8 cellular contexts compared by ENCODE assay signal in genomic region chr1:38005195-38006007, GRCh38. TPM values are rescaled to one million over a fixed set of nuclear protein-coding genes. Genes with fewer than 3 reads are reported as not detected.
DNase-seq lines count a peak whose midpoint lies in the region; ATAC-seq and TF ChIP-seq lines count a peak whose summit lies in the region.

TSS of gene FHL3 (minus strand) at chr1:38005514. CDS start at chr1:37999412, 6,102 bp downstream.

- H3K27me3 ChIP-seq in DND-41 (ENCODE audit: insufficient read depth, low read length, poor library complexity) (no peaks in the 10 kb centered on the region), body of pancreas (no peaks in the 10 kb centered on the region), skeletal muscle tissue (ENCODE audit: control insufficient read depth in 3 of 3, insufficient read depth in 3 of 3, low read length in 3 of 3) (no peaks in the 10 kb centered on the region)

- H3K4me1 ChIP-seq in DND-41 (ENCODE audit: insufficient read depth, low read length) (peaks cover 27% of the 10 kb centered on the region), body of pancreas (peaks cover 24% of the 10 kb centered on the region), skeletal muscle tissue (ENCODE audit: control insufficient read depth in 3 of 3, insufficient read depth in 3 of 3, low read length in 3 of 3) (peaks cover 63 to 80% (median 78%) of the 10 kb centered on the region in 3 donors)

- intact Hi-C loops in body of pancreas (cut with DNase I): no loop called here

- H3K9me3 ChIP-seq in DND-41 (ENCODE audit: insufficient read depth, low read length, severe bottlenecking) (no peaks in the 10 kb centered on the region), body of pancreas (no peaks in the 10 kb centered on the region), iPS-18c (ENCODE audit: control insufficient read depth, insufficient read depth, low read length) (peaks cover 2% of the 10 kb centered on the region), skeletal muscle tissue (ENCODE audit: control insufficient read depth in 3 of 3, low read length in 3 of 3) (no peaks in the 10 kb centered on the region)

- H3K36me3 ChIP-seq in DND-41 (ENCODE audit: insufficient read depth, low read length): no peaks in the 10 kb centered on the region
- no peaks in the 10 kb centered on the region for H3K36me3 ChIP-seq in body of pancreas (replicated peaks in 1 of 2; ENCODE audit: insufficient read depth in 1 of 2, low read depth in 2 of 2)
- H3K36me3 ChIP-seq in skeletal muscle tissue (ENCODE audit: control insufficient read depth in 3 of 3, insufficient read depth in 3 of 3, low read length in 3 of 3): peaks cover 8 to 14% (median 9%) of the 10 kb centered on the region in 3 donors

- H4K20me1 ChIP-seq in DND-41 (ENCODE audit: insufficient read depth, low read length): no peaks in the 10 kb centered on the region; the same call in 1 of the 2 replicates

- H3K4me3 ChIP-seq in DND-41 (ENCODE audit: low read depth in 1 of 2, low read length in 2 of 2) (peak within 1 kb of the TSS; percentile 30 to 69; a peak in 3 of 4 replicates), body of pancreas (peak within 1 kb of the TSS; percentile 14 to 45), iPS-18c (ENCODE audit: insufficient read depth, low read depth, low read length) (peak within 1 kb of the TSS; percentile 65), skeletal muscle tissue (ENCODE audit: low read length in 3 of 3) (peak within 1 kb of the TSS; percentile 88 to 98 (median 98))

- H3K4me2 ChIP-seq in DND-41 (ENCODE audit: insufficient read depth, low read length): peak within 1 kb of the TSS; percentile 88

- TF ChIP-seq CTCF in DND-41 (IDR thresholded peaks at IDR 0.05; ENCODE audit: borderline replicate concordance, extremely low read depth, low read length, poor library complexity, severe bottlenecking): no peak
- no peak for TF ChIP-seq CTCF in body of pancreas (IDR thresholded peaks at IDR 0.05)

- 2% methylated on average over 63 of the region's 83 CpGs; no CpG with 5 or more reads in 1 of the 2 donors for WGBS in body of pancreas, 2 donors

- peak within 1 kb of the TSS; percentile 71 for H2AFZ ChIP-seq in DND-41 (ENCODE audit: low read depth, low read length)

- no peak for TF ChIP-seq POLR2A in body of pancreas (IDR thresholded peaks at IDR 0.05)

- DNase-seq in DND-41: peak; percentile 64
- DNase-seq in HK-2 (ENCODE audit: unreplicated experiment): peak; percentile 74
- DNase-seq in body of pancreas: peak; percentile 66 to 85 (median 80)
- DNase-seq in hepatic stellate cell (ENCODE audit: low spot score): no peak

- ATAC-seq in DND-41 (ENCODE audit: insufficient read depth, low read depth) (peak; percentile 66), SK-N-SH treated with all-trans-retinoic acid at 6 μM for 48 hours (peak; percentile 29), body of pancreas (peak; percentile 83), GM19351 (IDR thresholded peaks at IDR 0.05; ENCODE audit: unreplicated experiment) (no peak)

- peak within 1 kb of the TSS; percentile 4; the same call in 1 of the 2 replicates for H3K27ac ChIP-seq in DND-41 (ENCODE audit: low read length)
- peak within 1 kb of the TSS in 3 of 4 donors; percentile 34 to 55 (median 45) for H3K27ac ChIP-seq in body of pancreas
- H3K27ac ChIP-seq in skeletal muscle tissue (ENCODE audit: low read depth, low read length): peak within 1 kb of the TSS; percentile 100

- no peaks in the 10 kb centered on the region for H3K79me2 ChIP-seq in DND-41 (ENCODE audit: insufficient read depth, low read length)

- H3K9ac ChIP-seq in DND-41 (ENCODE audit: low read depth, low read length) (peak within 1 kb of the TSS; percentile 56), skeletal muscle tissue (ENCODE audit: low read depth in 1 of 3, low read length in 3 of 3) (peak within 1 kb of the TSS; percentile 98 to 100 (median 100))

TF ChIP-seq in SK-N-SH treated with all-trans-retinoic acid at 6 μM for 48 hours, 23 proteins besides CTCF, POLR2A, EP300 and RAD21 (continues in another document):
- TF ChIP-seq RARB (CRISPR knock-in tag; IDR thresholded peaks at IDR 0.05): no peak
- TF ChIP-seq PATZ1 (CRISPR knock-in tag; IDR thresholded peaks at IDR 0.05; ENCODE audit: borderline replicate concordance): no peak
- no peak for TF ChIP-seq SNAI2 (CRISPR knock-in tag; IDR thresholded peaks at IDR 0.05)
- TF ChIP-seq ZFP30 (CRISPR knock-in tag; IDR thresholded peaks at IDR 0.05): no peak
- no peak for TF ChIP-seq ZC3H10 (CRISPR knock-in tag; IDR thresholded peaks at IDR 0.05)
- TF ChIP-seq CSRNP3 (CRISPR knock-in tag; IDR thresholded peaks at IDR 0.05): no peak
- TF ChIP-seq TOX (CRISPR knock-in tag; IDR thresholded peaks at IDR 0.05; ENCODE audit: borderline replicate concordance): no peak
- TF ChIP-seq ISL1 (CRISPR knock-in tag; IDR thresholded peaks at IDR 0.05): no peak
- TF ChIP-seq ZNF70 (CRISPR knock-in tag; IDR thresholded peaks at IDR 0.05): no peak
- no peak for TF ChIP-seq TSHZ2 (CRISPR knock-in tag; IDR thresholded peaks at IDR 0.05)
- TF ChIP-seq ARNTL (CRISPR knock-in tag; IDR thresholded peaks at IDR 0.05; ENCODE audit: borderline replicate concordance, low read depth): no peak
- no peak for TF ChIP-seq ZFP3 (CRISPR knock-in tag; IDR thresholded peaks at IDR 0.05)
- no peak for TF ChIP-seq OSR1 (CRISPR knock-in tag; IDR thresholded peaks at IDR 0.05)
- TF ChIP-seq BACH2 (CRISPR knock-in tag; IDR thresholded peaks at IDR 0.05; ENCODE audit: borderline replicate concordance): no peak
- TF ChIP-seq ZNF565 (CRISPR knock-in tag; conservative IDR thresholded peaks at IDR 0.05; ENCODE audit: low read depth): no peak
- TF ChIP-seq ZNF8 (CRISPR knock-in tag; IDR thresholded peaks at IDR 0.05): no peak
- no peak for TF ChIP-seq POU6F1 (CRISPR knock-in tag; IDR thresholded peaks at IDR 0.05; ENCODE audit: borderline replicate concordance, low read depth)

RNA-seq across cellular contexts. Expression of gene FHL3, which starts in this region (rescaled TPM):
- total RNA-seq in body of pancreas (1 to 10 TPM; 7.3 to 7.8 TPM), skeletal muscle tissue (58.5 TPM)

Comparison
In these comparisons a context has a peak if more than half of its experiments do, and no peak if none do; other contexts are left out.
1. H3K27ac ChIP-seq: peak in every context shown above with its lines; median percentile 100 in skeletal muscle tissue; 45 in body of pancreas; 4 in DND-41.
2. H3K4me3 ChIP-seq: peak in every context shown above with its lines; median percentile 98 in skeletal muscle tissue; 65 in iPS-18c; 50 in DND-41; 30 in body of pancreas.